In genomic region chrX:152697952-152698931, GRCh38 we compare ENCODE assay signal across 3 cellular contexts. TPM values are rescaled to one million over a fixed set of nuclear protein-coding genes. Genes with fewer than 3 reads are reported as not detected.
"Had no signal": no experiment of that assay in that cellular context is flagged by ENCODE, and none has a peak within 500 bp of the region (broad histone marks: within the 10 kb centered on the region; RNA-seq: fewer than 3 reads in every experiment).

MAGEA3 (plus strand) TSS chrX:152698794; CDS start chrX:152700833, 2,039 bp downstream.

RNA-seq across cellular contexts. Expression of gene MAGEA3, which starts in this region (rescaled TPM):
- total RNA-seq: IMR-90, NCI-H460, Right ventricle myocardium inferior had no signal
- polyA plus RNA-seq: IMR-90 had no signal
